In genomic region chr12:41433460-41433859, GRCh38 we compare ENCODE assay signal across 36 cellular contexts.
"Had no signal": no experiment of that assay in that cellular context is flagged by ENCODE, and none has a peak within 500 bp of the region (broad histone marks: within the 10 kb centered on the region; RNA-seq: fewer than 3 reads in every experiment).

No MANE protein-coding gene starts in this region.

- H3K9me3 Mint-ChIP-seq: activated B cell treated with CpG ODN at 0.5 μM for 24 hours; activated CD4-positive, alpha-beta memory T cell treated with anti-CD3 and anti-CD28 coated beads for 36 hours; activated CD4-positive, alpha-beta T cell treated with anti-CD3 and anti-CD28 coated beads, Interleukin-2, amount 10 ng/mL, durations not matched to agents 24 days and 14 days; activated naive CD4-positive, alpha-beta T cell treated with anti-CD3 and anti-CD28 coated beads, Interleukin-2, amount 10 ng/mL, durations not matched to agents 7 days and 5 days; activated naive CD4-positive, alpha-beta T cell treated with anti-CD3 and anti-CD28 coated beads, Interleukin-2, amount 50 U/mL, for 24 hours; activated naive CD8-positive, alpha-beta T cell treated with anti-CD3 and anti-CD28 coated beads, Interleukin-2, amount 10 ng/mL, durations not matched to agents 7 days and 5 days; activated naive CD8-positive, alpha-beta T cell treated with anti-CD3 and anti-CD28 coated beads, Interleukin-2, amount 50 U/mL, for 24 hours; activated T-cell treated with anti-CD3 and anti-CD28 coated beads, Interleukin-2, amount 50 U/mL, for 24 hours; activated T-helper 2 cell treated with anti-CD3 and anti-CD28 coated beads, Interferon-gamma antibody, Interleukin-2, Interleukin-4, amounts not matched to agents 10 μg/mL and 5 μg/mL and 100 μg/mL, durations not matched to agents 14 hours and 24 hours and 36 hours; brain; T-helper 1 cell treated with Interleukin-12 subunit alpha and Interleukin-12 subunit beta and Interleukin-4 antibody, amounts not matched to agents 30 μg/mL and 1 μg/mL, for 36 hours; T-helper 2 cell treated with Interferon-gamma antibody and Interleukin-4, amounts not matched to agents 5 μg/mL and 100 μg/mL, for 36 hours had no signal

- H3K27me3 ChIP-seq: ascending aorta, cardiac muscle cell had no signal

- H3K36me3 Mint-ChIP-seq: activated CD4-positive, alpha-beta memory T cell treated with anti-CD3 and anti-CD28 coated beads for 36 hours; activated CD8-positive, alpha-beta memory T cell treated with anti-CD3 and anti-CD28 coated beads, Interleukin-2, amount 10 ng/mL, durations not matched to agents 7 days and 5 days; activated naive CD4-positive, alpha-beta T cell treated with anti-CD3 and anti-CD28 coated beads, Interleukin-2, amount 10 ng/mL, durations not matched to agents 7 days and 5 days; activated naive CD4-positive, alpha-beta T cell treated with anti-CD3 and anti-CD28 coated beads, Interleukin-2, amount 50 U/mL, for 24 hours; activated naive CD8-positive, alpha-beta T cell; activated naive CD8-positive, alpha-beta T cell treated with anti-CD3 and anti-CD28 coated beads, Interleukin-2, amount 10 ng/mL, durations not matched to agents 7 days and 5 days; brain had no signal

- H3K9me3 ChIP-seq: ascending aorta had no signal

- H3K27me3 Mint-ChIP-seq: activated B cell treated with CpG ODN at 0.5 μM for 24 hours; activated CD4-positive, alpha-beta memory T cell treated with anti-CD3 and anti-CD28 coated beads for 36 hours; activated CD4-positive, alpha-beta T cell treated with anti-CD3 and anti-CD28 coated beads, Interleukin-2, amount 10 ng/mL, durations not matched to agents 24 days and 14 days; activated naive CD4-positive, alpha-beta T cell treated with anti-CD3 and anti-CD28 coated beads, Interleukin-2, amount 10 ng/mL, durations not matched to agents 7 days and 5 days; activated T-cell treated with anti-CD3 and anti-CD28 coated beads, Interleukin-2, amount 50 U/mL, for 24 hours; central memory CD8-positive, alpha-beta T cell had no signal

- H3K36me3 ChIP-seq: ascending aorta, cardiac muscle cell had no signal

- H3K4me3 Mint-ChIP-seq: activated B cell treated with CpG ODN at 0.5 μM for 24 hours; activated CD4-positive, alpha-beta memory T cell treated with anti-CD3 and anti-CD28 coated beads for 36 hours; activated CD4-positive, alpha-beta T cell treated with anti-CD3 and anti-CD28 coated beads, Interleukin-2, amount 10 ng/mL, durations not matched to agents 24 days and 14 days; activated CD8-positive, alpha-beta memory T cell treated with anti-CD3 and anti-CD28 coated beads, Interleukin-2, amount 10 ng/mL, durations not matched to agents 7 days and 5 days; activated CD8-positive, alpha-beta T cell treated with anti-CD3 and anti-CD28 coated beads, Interleukin-2, amount 10 ng/mL, durations not matched to agents 7 days and 5 days; activated naive CD4-positive, alpha-beta T cell treated with anti-CD3 and anti-CD28 coated beads, Interleukin-2, amount 10 ng/mL, durations not matched to agents 7 days and 5 days; activated naive CD4-positive, alpha-beta T cell treated with anti-CD3 and anti-CD28 coated beads, Interleukin-2, amount 50 U/mL, for 24 hours; activated naive CD8-positive, alpha-beta T cell; activated naive CD8-positive, alpha-beta T cell treated with anti-CD3 and anti-CD28 coated beads, Interleukin-2, amount 10 ng/mL, durations not matched to agents 7 days and 5 days; activated naive CD8-positive, alpha-beta T cell treated with anti-CD3 and anti-CD28 coated beads, Interleukin-2, amount 50 U/mL, for 24 hours; activated T-cell treated with anti-CD3 and anti-CD28 coated beads, Interleukin-2, amount 50 U/mL, for 24 hours; brain; central memory CD8-positive, alpha-beta T cell; T-helper 1 cell treated with Interleukin-12 subunit alpha and Interleukin-12 subunit beta and Interleukin-4 antibody, amounts not matched to agents 30 μg/mL and 1 μg/mL, for 36 hours; T-helper 2 cell treated with Interferon-gamma antibody and Interleukin-4, amounts not matched to agents 5 μg/mL and 100 μg/mL, for 36 hours had no signal

- H3K4me1 Mint-ChIP-seq: activated B cell treated with CpG ODN at 0.5 μM for 24 hours; activated CD4-positive, alpha-beta T cell treated with anti-CD3 and anti-CD28 coated beads, Interleukin-2, amount 10 ng/mL, durations not matched to agents 24 days and 14 days; activated naive CD4-positive, alpha-beta T cell treated with anti-CD3 and anti-CD28 coated beads, Interleukin-2, amount 10 ng/mL, durations not matched to agents 7 days and 5 days; activated naive CD4-positive, alpha-beta T cell treated with anti-CD3 and anti-CD28 coated beads, Interleukin-2, amount 50 U/mL, for 24 hours; central memory CD8-positive, alpha-beta T cell had no signal

- FAIRE-seq: bronchial epithelial cell, TTC549 had no signal

- DNase-seq: activated B cell treated with CpG ODN at 0.5 μM for 24 hours; activated CD4-positive, alpha-beta memory T cell treated with anti-CD3 and anti-CD28 coated beads for 36 hours; activated CD4-positive, alpha-beta T cell treated with anti-CD3 and anti-CD28 coated beads for 4 hours; activated CD4-positive, alpha-beta T cell treated with anti-CD3 and anti-CD28 coated beads, Interleukin-2, amount 10 ng/mL, durations not matched to agents 24 days and 14 days; activated CD4-positive, alpha-beta T cell treated with anti-CD3 and anti-CD28 coated beads, Interleukin-2, amount 50 U/mL, for 1 hour; activated CD4-positive, alpha-beta T cell treated with anti-CD3 and anti-CD28 coated beads, Interleukin-2, amount 50 U/mL, for 4 hours; activated CD4-positive, CD25-positive, alpha-beta regulatory T cell treated with anti-CD3 and anti-CD28 coated beads, Interleukin-2, amount 50 U/mL, for 72 hours; activated CD8-positive, alpha-beta memory T cell treated with anti-CD3 and anti-CD28 coated beads for 24 hours; activated CD8-positive, alpha-beta memory T cell treated with anti-CD3 and anti-CD28 coated beads, Interleukin-2, amount 10 ng/mL, durations not matched to agents 7 days and 5 days; activated CD8-positive, alpha-beta memory T cell treated with anti-CD3 and anti-CD28 coated beads, Interleukin-2, amount 50 U/mL, for 48 hours; activated CD8-positive, alpha-beta T cell treated with anti-CD3 and anti-CD28 coated beads, Interleukin-2, amount 10 ng/mL, durations not matched to agents 7 days and 5 days; activated effector memory CD4-positive, alpha-beta T cell treated with Interleukin-2 at 50 U/mL for 16 hours; activated gamma-delta T cell; activated naive CD4-positive, alpha-beta T cell treated with anti-CD3 and anti-CD28 coated beads, Interleukin-2, amount 10 ng/mL, durations not matched to agents 7 days and 5 days; activated naive CD4-positive, alpha-beta T cell treated with Interleukin-2 at 50 U/mL for 16 hours; activated naive CD8-positive, alpha-beta T cell treated with anti-CD3 and anti-CD28 coated beads, Interleukin-2, amount 10 ng/mL, durations not matched to agents 7 days and 5 days; activated naive CD8-positive, alpha-beta T cell treated with anti-CD3 and anti-CD28 coated beads, Interleukin-2, amount 50 U/mL, for 24 hours; activated T-cell treated with anti-CD3 and anti-CD28 coated beads, Interleukin-2, amount 50 U/mL, for 24 hours; activated T-cell treated with anti-CD3 and anti-CD28 coated beads, Interleukin-2, amount 50 U/mL, for 48 hours; amygdala; cerebellar nuclear complex; T-helper 1 cell; T-helper 2 cell; T-helper 9 cell had no signal

- H3K4me3 ChIP-seq: ascending aorta, cardiac muscle cell had no signal

- H3K27ac ChIP-seq: ascending aorta, cardiac muscle cell, VCaP had no signal

- H3K4me1 ChIP-seq: ascending aorta had no signal

- H3K27ac Mint-ChIP-seq: activated B cell treated with CpG ODN at 0.5 μM for 24 hours; activated CD4-positive, alpha-beta memory T cell treated with anti-CD3 and anti-CD28 coated beads for 36 hours; activated CD4-positive, alpha-beta T cell treated with anti-CD3 and anti-CD28 coated beads, Interleukin-2, amount 10 ng/mL, durations not matched to agents 24 days and 14 days; activated CD8-positive, alpha-beta memory T cell treated with anti-CD3 and anti-CD28 coated beads, Interleukin-2, amount 10 ng/mL, durations not matched to agents 7 days and 5 days; activated CD8-positive, alpha-beta T cell treated with anti-CD3 and anti-CD28 coated beads, Interleukin-2, amount 10 ng/mL, durations not matched to agents 7 days and 5 days; activated naive CD4-positive, alpha-beta T cell treated with anti-CD3 and anti-CD28 coated beads, Interleukin-2, amount 10 ng/mL, durations not matched to agents 7 days and 5 days; activated naive CD4-positive, alpha-beta T cell treated with anti-CD3 and anti-CD28 coated beads, Interleukin-2, amount 50 U/mL, for 24 hours; activated naive CD8-positive, alpha-beta T cell; activated naive CD8-positive, alpha-beta T cell treated with anti-CD3 and anti-CD28 coated beads, Interleukin-2, amount 10 ng/mL, durations not matched to agents 7 days and 5 days; activated naive CD8-positive, alpha-beta T cell treated with anti-CD3 and anti-CD28 coated beads, Interleukin-2, amount 50 U/mL, for 24 hours; activated T-cell treated with anti-CD3 and anti-CD28 coated beads, Interleukin-2, amount 50 U/mL, for 24 hours; activated T-helper 2 cell treated with anti-CD3 and anti-CD28 coated beads, Interferon-gamma antibody, Interleukin-2, Interleukin-4, amounts not matched to agents 10 μg/mL and 5 μg/mL and 100 μg/mL, durations not matched to agents 14 hours and 24 hours and 36 hours; brain; T-helper 1 cell treated with Interleukin-12 subunit alpha and Interleukin-12 subunit beta and Interleukin-4 antibody, amounts not matched to agents 30 μg/mL and 1 μg/mL, for 36 hours; T-helper 2 cell treated with Interferon-gamma antibody and Interleukin-4, amounts not matched to agents 5 μg/mL and 100 μg/mL, for 36 hours had no signal
